10 cellular contexts compared by ENCODE assay signal in genomic region chr1:234965128-234965527, GRCh38.
A peak's percentile ranks its signal among the peaks of the same experiment; 100 is the strongest.
DNase-seq lines count a peak whose midpoint lies in the region; ATAC-seq and TF ChIP-seq lines count a peak whose summit lies in the region.
"Had no signal": no experiment of that assay in that cellular context is flagged by ENCODE, and none has a peak within 500 bp of the region (broad histone marks: within the 10 kb centered on the region; RNA-seq: fewer than 3 reads in every experiment).

No MANE protein-coding gene starts in this region.

- CTCF ChIA-PET in mammary epithelial cell (lab: Charles Lee; ENCODE audit: low non-redundant PET): no interaction called here

- H3K4me2 ChIP-seq in BLaER1 treated with 17β-estradiol and CSF1 and Interleukin-3, amounts not matched to agents 10 nM and 100 nM: peak overlapping the region; percentile 72 to 99 (median 95)
- H3K4me2 ChIP-seq in mammary epithelial cell (ENCODE audit: insufficient read depth, low read depth, low read length): no peak overlapping the region

- DNase-seq in NB4 (ENCODE audit: low read depth) (peak; percentile 91), mammary epithelial cell (no peak), nucleus accumbens (lab: John Stamatoyannopoulos, UW) (no peak), DMS 273 treated with DMSO at 0.1 percent for 48 hours (lab: John Stamatoyannopoulos, UW) (no peak), NCI-H2107 (lab: John Stamatoyannopoulos, UW) (no peak)
- no peak for DNase-seq in naive thymus-derived CD8-positive, alpha-beta T cell
- DNase-seq: HCEC 1CT, KG1 had no signal

- H3K9me3 Mint-ChIP-seq in naive thymus-derived CD8-positive, alpha-beta T cell: no peaks in the 10 kb centered on the region

- H4K20me1 ChIP-seq in BLaER1 treated with 17β-estradiol and CSF1 and Interleukin-3, amounts not matched to agents 10 nM and 100 nM: no peaks in the 10 kb centered on the region
- H4K20me1 ChIP-seq in mammary epithelial cell (ENCODE audit: insufficient read depth, low read length): no peaks in the 10 kb centered on the region

- H3K9me3 ChIP-seq in BLaER1 treated with 17β-estradiol and CSF1 and Interleukin-3, amounts not matched to agents 10 nM and 100 nM (replicated peaks in 1 of 11): peaks cover 0 to 4% (median 0%) of the 10 kb centered on the region in 11 experiments; a peak in 5 of 22 replicates
- H3K9me3 ChIP-seq in mammary epithelial cell (replicated peaks; ENCODE audit: insufficient read depth, low read length): no peaks in the 10 kb centered on the region

- dilution Hi-C loops in mammary epithelial cell (cut with HindIII; ENCODE audit: low sequenced_read_pairs): no loop called here

- peaks cover 36 to 66% (median 59%) of the 10 kb centered on the region in 4 donors for H3K4me1 Mint-ChIP-seq in naive thymus-derived CD8-positive, alpha-beta T cell

- peak overlapping the region; percentile 16 for H2AFZ ChIP-seq in mammary epithelial cell (ENCODE audit: low read depth, low read length)

- H3K27me3 Mint-ChIP-seq in naive thymus-derived CD8-positive, alpha-beta T cell: peaks cover 0 to 5% (median 0%) of the 10 kb centered on the region in 5 donors

- no TSS peak for BruUV-seq in mammary epithelial cell (replicated peaks; lab: Mats Ljungman, UMichigan)

- no peaks in the 10 kb centered on the region for H3K36me3 ChIP-seq in BLaER1 treated with 17β-estradiol and CSF1 and Interleukin-3, amounts not matched to agents 10 nM and 100 nM
- H3K36me3 ChIP-seq in mammary epithelial cell (ENCODE audit: insufficient read depth, low read length): no peaks in the 10 kb centered on the region

- in situ Hi-C loops in mammary epithelial cell (cut with MboI; ENCODE audit: low sequenced_read_pairs in 2 of 2): no loop called here

- no peaks in the 10 kb centered on the region for H3K36me3 Mint-ChIP-seq in naive thymus-derived CD8-positive, alpha-beta T cell

- ATAC-seq in naive thymus-derived CD8-positive, alpha-beta T cell: no peak
- no peak for ATAC-seq in GM21367 (IDR thresholded peaks at IDR 0.05; ENCODE audit: unreplicated experiment)

- H3K4me3 Mint-ChIP-seq in naive thymus-derived CD8-positive, alpha-beta T cell: peak overlapping the region in 9 of 10 donors; percentile 5 to 81 (median 37)

- H3K27ac Mint-ChIP-seq in naive thymus-derived CD8-positive, alpha-beta T cell: peak overlapping the region; percentile 60 to 96 (median 86)

- no peak for TF ChIP-seq POLR2A in NB4 (IDR thresholded peaks at IDR 0.05; ENCODE audit: extremely low read depth, insufficient read length)

- no peak overlapping the region for H3K4me3 ChIP-seq in BLaER1 treated with 17β-estradiol and CSF1 and Interleukin-3, amounts not matched to agents 10 nM and 100 nM
- no peak overlapping the region for H3K4me3 ChIP-seq in NB4 (ENCODE audit: low read depth, low read length)
- H3K4me3 ChIP-seq in mammary epithelial cell (replicated peaks in 1 of 3; ENCODE audit: insufficient read depth in 1 of 3, low read depth in 2 of 3, low read length in 3 of 3): no peak overlapping the region

- H3K27ac ChIP-seq in BLaER1 treated with 17β-estradiol and CSF1 and Interleukin-3, amounts not matched to agents 10 nM and 100 nM: peak overlapping the region; percentile 70 to 100 (median 97)
- no peak overlapping the region for H3K27ac ChIP-seq in mammary epithelial cell (ENCODE audit: insufficient read depth, low read depth, low read length)

- peak overlapping the region; percentile 6 to 94 (median 88); a peak in 19 of 22 replicates for H3K9ac ChIP-seq in BLaER1 treated with 17β-estradiol and CSF1 and Interleukin-3, amounts not matched to agents 10 nM and 100 nM
- H3K9ac ChIP-seq in mammary epithelial cell (ENCODE audit: insufficient read depth, low read length): no peak overlapping the region

- H3K79me2 ChIP-seq in mammary epithelial cell (ENCODE audit: insufficient read depth, low read length): no peaks in the 10 kb centered on the region

- TF ChIP-seq CTCF in NB4 (IDR thresholded peaks at IDR 0.05; ENCODE audit: low read depth, low read length) (no peak), mammary epithelial cell (conservative IDR thresholded peaks at IDR 0.05 in 1 of 2, IDR thresholded peaks at IDR 0.05 in 1 of 2; ENCODE audit: extremely low read depth in 1 of 2, insufficient read depth in 1 of 2, low read depth in 1 of 2, low read length in 2 of 2) (no peak)

- intact Hi-C loops in mammary epithelial cell (cut with micrococcal nuclease): no loop called here

- POLR2A ChIA-PET in naive thymus-derived CD8-positive, alpha-beta T cell (lab: Charles Lee): interaction anchor here (1.0 to 2.9 kb wide), 3 partner anchors 10 to 359 kb away, joined by 3 to 8 read pairs (median 5); no protein-coding TSS in a partner anchor

- H3K4me1 ChIP-seq in BLaER1 treated with 17β-estradiol and CSF1 and Interleukin-3, amounts not matched to agents 10 nM and 100 nM: peaks cover 81 to 95% (median 88%) of the 10 kb centered on the region in 10 experiments
- H3K4me1 ChIP-seq in mammary epithelial cell (ENCODE audit: insufficient read depth, low read length): peaks cover 28% of the 10 kb centered on the region

- no peaks in the 10 kb centered on the region; a peak in 1 of 22 replicates for H3K27me3 ChIP-seq in BLaER1 treated with 17β-estradiol and CSF1 and Interleukin-3, amounts not matched to agents 10 nM and 100 nM
- no peaks in the 10 kb centered on the region for H3K27me3 ChIP-seq in mammary epithelial cell (ENCODE audit: insufficient read depth, low read length)
